1 cellular context compared by ENCODE assay signal in genomic region chr3:23824699-23825444, GRCh38.
TF ChIP-seq lines count a peak whose summit lies in the region.

No MANE protein-coding gene starts in this region.

TF ChIP-seq in GM12878, 131 proteins besides CTCF, POLR2A, EP300 and RAD21 (continued from another document):
- no peak for TF ChIP-seq USF1 (IDR thresholded peaks at IDR 0.05; ENCODE audit: borderline replicate concordance, extremely low read length, insufficient read depth, low read depth, low read length)
- no peak for TF ChIP-seq PAX8 (IDR thresholded peaks at IDR 0.05)
- no peak for TF ChIP-seq SRF (IDR thresholded peaks at IDR 0.05; ENCODE audit: low read depth in 2 of 2, low read length in 2 of 2)
- no peak for TF ChIP-seq SREBF1 (IDR thresholded peaks at IDR 0.05; ENCODE audit: low read length)
- no peak for TF ChIP-seq STAT3 (IDR thresholded peaks at IDR 0.05; ENCODE audit: low read depth, low read length)
